In the genomic region with DNA sequence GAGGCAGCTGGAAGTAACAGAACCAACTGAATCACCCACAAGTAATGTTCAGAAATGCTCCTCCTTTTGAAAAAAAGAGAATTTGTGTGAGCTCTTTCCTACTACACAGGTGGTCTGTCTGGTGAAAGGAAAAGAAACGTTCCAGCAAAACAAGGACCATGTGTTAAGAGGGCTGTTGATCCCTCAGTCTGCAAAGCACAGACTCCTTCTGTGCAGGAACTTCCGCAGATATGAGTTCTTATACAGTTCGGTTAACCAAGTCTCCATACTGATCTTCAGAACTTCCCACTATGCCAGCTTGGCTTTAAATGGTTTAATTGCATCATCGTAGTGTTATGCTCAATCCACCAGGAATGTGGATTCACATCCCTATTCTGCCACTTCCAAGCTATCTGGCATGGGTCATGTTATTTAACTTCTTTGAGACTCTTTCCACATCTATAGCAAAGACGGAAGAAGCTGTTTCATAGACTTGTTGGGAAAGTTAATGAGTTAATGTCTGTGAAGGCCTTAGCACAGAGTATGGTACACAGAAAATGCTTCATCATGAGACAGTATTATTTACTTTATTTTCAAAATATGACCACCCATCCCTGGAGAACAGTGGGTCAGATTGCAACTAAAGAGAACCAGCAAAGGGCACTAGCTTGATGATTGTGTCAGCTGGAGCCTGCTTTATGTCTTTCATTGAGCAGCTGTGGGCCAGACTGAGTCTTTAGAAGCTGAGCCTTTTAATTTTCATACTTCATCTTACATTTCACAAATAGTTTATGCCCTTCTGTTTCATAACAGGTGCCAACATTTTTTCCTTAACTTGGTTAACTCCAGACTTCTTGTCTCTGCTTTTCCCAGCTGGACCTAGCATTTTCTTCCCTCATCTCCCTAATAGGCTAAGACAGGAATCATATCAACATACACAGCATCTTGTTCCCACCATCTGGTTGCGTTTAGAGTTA, we compare ENCODE assay signal across 21 cellular contexts.
A peak's percentile ranks its signal among the peaks of the same experiment; 100 is the strongest.
DNase-seq lines count a peak whose midpoint lies in the region; ATAC-seq and TF ChIP-seq lines count a peak whose summit lies in the region.
"Had no signal": no experiment of that assay in that cellular context is flagged by ENCODE, and none has a peak within 500 bp of the region (broad histone marks: within the 10 kb centered on the region; RNA-seq: fewer than 3 reads in every experiment).

No MANE protein-coding gene starts in this region.

- no peaks in the 10 kb centered on the region for H3K9me3 ChIP-seq in left ventricle myocardium inferior (replicated peaks)
- H3K9me3 ChIP-seq in adipocyte (ENCODE audit: control insufficient read depth, low read length): no peaks in the 10 kb centered on the region
- H3K9me3 ChIP-seq in mesenchymal stem cell (ENCODE audit: control insufficient read depth, low read length): no peaks in the 10 kb centered on the region
- H3K9me3 ChIP-seq in tibial artery: no peaks in the 10 kb centered on the region
- H3K9me3 ChIP-seq: BLaER1 treated with 17β-estradiol and CSF1 and Interleukin-3, amounts not matched to agents 10 nM and 100 nM; spleen; transverse colon had no signal

- H3K4me1 Mint-ChIP-seq in activated T-helper 1 cell treated with anti-CD3 and anti-CD28 coated beads, Interleukin-12 subunit alpha, Interleukin-12 subunit beta, Interleukin-2, Interleukin-4 antibody, amounts not matched to agents 30 ng/mL and 10 ng/mL and 1 ng/mL, durations not matched to agents 14 hours and 24 hours and 36 hours (ENCODE audit: low read depth): no peaks in the 10 kb centered on the region

- no peaks in the 10 kb centered on the region for H3K36me3 Mint-ChIP-seq in activated T-helper 1 cell treated with anti-CD3 and anti-CD28 coated beads, Interleukin-12 subunit alpha, Interleukin-12 subunit beta, Interleukin-2, Interleukin-4 antibody, amounts not matched to agents 30 ng/mL and 10 ng/mL and 1 ng/mL, durations not matched to agents 14 hours and 24 hours and 36 hours (ENCODE audit: low read depth)

- no peak overlapping the region for H4K8ac ChIP-seq in mesenchymal stem cell (ENCODE audit: low read length)

- no peak overlapping the region for H2BK15ac ChIP-seq in mesenchymal stem cell (ENCODE audit: low read depth, poor library complexity, severe bottlenecking)

- H3K4me3 ChIP-seq in left ventricle myocardium inferior (no peak overlapping the region), adipocyte (ENCODE audit: low read length) (no peak overlapping the region), mesenchymal stem cell (ENCODE audit: insufficient read depth in 1 of 2, low read depth in 1 of 2, low read length in 2 of 2) (no peak overlapping the region), tibial artery (no peak overlapping the region)
- H3K4me3 ChIP-seq: BLaER1 treated with 17β-estradiol and CSF1 and Interleukin-3, amounts not matched to agents 10 nM and 100 nM; spleen; transverse colon had no signal

- no peak overlapping the region for H3K14ac ChIP-seq in mesenchymal stem cell (ENCODE audit: low read length in 2 of 2)

- peaks cover 6% of the 10 kb centered on the region for H3K79me1 ChIP-seq in mesenchymal stem cell (replicated peaks; ENCODE audit: low read length, poor library complexity, severe bottlenecking)

- H2AFZ ChIP-seq in mesenchymal stem cell (ENCODE audit: low read depth, low read length): no peak overlapping the region

- H3K9me3 Mint-ChIP-seq in activated T-helper 1 cell treated with anti-CD3 and anti-CD28 coated beads, Interleukin-12 subunit alpha, Interleukin-12 subunit beta, Interleukin-2, Interleukin-4 antibody, amounts not matched to agents 30 ng/mL and 10 ng/mL and 1 ng/mL, durations not matched to agents 14 hours and 24 hours and 36 hours: no peaks in the 10 kb centered on the region
- H3K9me3 Mint-ChIP-seq: activated CD8-positive, alpha-beta T cell treated with anti-CD3 and anti-CD28 coated beads for 36 hours; T-helper 1 cell treated with Interleukin-12 subunit alpha and Interleukin-12 subunit beta and Interleukin-4 antibody, amounts not matched to agents 30 μg/mL and 1 μg/mL, for 36 hours had no signal

- no peak overlapping the region for H2BK120ac ChIP-seq in mesenchymal stem cell (ENCODE audit: low read depth, low read length)

- no peak for TF ChIP-seq CTCF in left ventricle myocardium inferior (IDR thresholded peaks at IDR 0.05; ENCODE audit: borderline replicate concordance)
- TF ChIP-seq CTCF in tibial artery (IDR thresholded peaks at IDR 0.05): no peak

- intact Hi-C loops in Right ventricle myocardium inferior (cut with DNase I) (no loop called here), left ventricle myocardium inferior (cut with micrococcal nuclease) (no loop called here), tibial artery (cut with DNase I; ENCODE audit: low total_unique reads) (no loop called here)
- intact Hi-C loops in activated T-helper 1 cell treated with anti-CD3 and anti-CD28 coated beads, Interleukin-12 subunit alpha, Interleukin-12 subunit beta, Interleukin-2, Interleukin-4 antibody, amounts not matched to agents 30 ng/mL and 10 ng/mL and 1 ng/mL, durations not matched to agents 14 hours and 24 hours and 36 hours (cut with micrococcal nuclease): no loop called here

- ATAC-seq in Right ventricle myocardium inferior: peak; percentile 15
- ATAC-seq in HG03378 (IDR thresholded peaks at IDR 0.05; ENCODE audit: unreplicated experiment): no peak
- ATAC-seq: activated CD8-positive, alpha-beta T cell treated with anti-CD3 and anti-CD28 coated beads for 36 hours had no signal

- H3K27ac Mint-ChIP-seq in activated T-helper 1 cell treated with anti-CD3 and anti-CD28 coated beads, Interleukin-12 subunit alpha, Interleukin-12 subunit beta, Interleukin-2, Interleukin-4 antibody, amounts not matched to agents 30 ng/mL and 10 ng/mL and 1 ng/mL, durations not matched to agents 14 hours and 24 hours and 36 hours: no peak overlapping the region
- H3K27ac Mint-ChIP-seq: activated CD8-positive, alpha-beta T cell treated with anti-CD3 and anti-CD28 coated beads for 36 hours; T-helper 1 cell treated with Interleukin-12 subunit alpha and Interleukin-12 subunit beta and Interleukin-4 antibody, amounts not matched to agents 30 μg/mL and 1 μg/mL, for 36 hours had no signal

- H3K4me1 ChIP-seq in left ventricle myocardium inferior (peaks cover 6% of the 10 kb centered on the region), adipocyte (ENCODE audit: control insufficient read depth, insufficient read depth, low read length) (peaks cover 28% of the 10 kb centered on the region), mesenchymal stem cell (ENCODE audit: control insufficient read depth, insufficient read depth, low read depth, low read length) (peaks cover 5% of the 10 kb centered on the region), tibial artery (peaks cover 0 to 37% (median 11%) of the 10 kb centered on the region in 4 donors)
- H3K4me1 ChIP-seq: BLaER1 treated with 17β-estradiol and CSF1 and Interleukin-3, amounts not matched to agents 10 nM and 100 nM; spleen had no signal

- WGBS in mesenchymal stem cell: 96% methylated on average over 5 of the region's 6 CpGs

- no peak overlapping the region for H4K91ac ChIP-seq in mesenchymal stem cell (ENCODE audit: low read length)

- no peak overlapping the region for H2BK5ac ChIP-seq in mesenchymal stem cell (ENCODE audit: low read depth, low read length, poor library complexity, severe bottlenecking)

- H3K36me3 ChIP-seq in left ventricle myocardium inferior (no peaks in the 10 kb centered on the region), adipocyte (ENCODE audit: control insufficient read depth, insufficient read depth, low read length, severe bottlenecking) (no peaks in the 10 kb centered on the region), mesenchymal stem cell (ENCODE audit: control insufficient read depth in 1 of 2, insufficient read depth in 2 of 2, low read depth in 1 of 2, low read length in 2 of 2) (peaks cover 0 to 23% of the 10 kb centered on the region in 2 experiments), tibial artery (peaks cover 0 to 28% (median 5%) of the 10 kb centered on the region in 3 donors)
- H3K36me3 ChIP-seq: BLaER1 treated with 17β-estradiol and CSF1 and Interleukin-3, amounts not matched to agents 10 nM and 100 nM; spleen; transverse colon had no signal

- no peak overlapping the region for H3K4ac ChIP-seq in mesenchymal stem cell (ENCODE audit: low read depth in 1 of 2, low read length in 2 of 2)

- no peak for DNase-seq in Right ventricle myocardium inferior (ENCODE audit: missing footprints)
- DNase-seq in left ventricle myocardium inferior: no peak
- peak; percentile 73 for DNase-seq in adipocyte (ENCODE audit: low read depth)
- DNase-seq in mesenchymal stem cell: no peak
- no peak for DNase-seq in tibial artery
- DNase-seq in NCI-H69 (lab: John Stamatoyannopoulos, UW): no peak
- DNase-seq in activated T-helper 1 cell treated with anti-CD3 and anti-CD28 coated beads, Interleukin-12 subunit alpha, Interleukin-12 subunit beta, Interleukin-2, Interleukin-4 antibody, amounts not matched to agents 30 ng/mL and 10 ng/mL and 1 ng/mL, durations not matched to agents 14 hours and 24 hours and 36 hours (ENCODE audit: low spot score): no peak
- DNase-seq: activated CD8-positive, alpha-beta T cell treated with anti-CD3 and anti-CD28 coated beads for 36 hours; central memory CD4-positive, alpha-beta T cell; effector memory CD4-positive, alpha-beta T cell; Kasumi-1; midbrain; NCI-H1417 treated with DMSO at 0.1 percent for 48 hours; NCI-H345; occipital lobe; spleen; transverse colon had no signal

- H2AK5ac ChIP-seq in mesenchymal stem cell (ENCODE audit: low read length, severe bottlenecking): no peak overlapping the region

- no peak overlapping the region for H3K27ac ChIP-seq in left ventricle myocardium inferior (replicated peaks)
- H3K27ac ChIP-seq in mesenchymal stem cell (ENCODE audit: low read length, poor library complexity, severe bottlenecking): peak overlapping the region; percentile 25
- peak overlapping the region; percentile 29 to 45 for H3K27ac ChIP-seq in tibial artery
- H3K27ac ChIP-seq: 22Rv1; BLaER1 treated with 17β-estradiol and CSF1 and Interleukin-3, amounts not matched to agents 10 nM and 100 nM; spleen had no signal

- no peak overlapping the region for H3K9ac ChIP-seq in adipocyte (ENCODE audit: low read length)
- H3K9ac ChIP-seq in mesenchymal stem cell (ENCODE audit: low read length): no peak overlapping the region
- H3K9ac ChIP-seq: BLaER1 treated with 17β-estradiol and CSF1 and Interleukin-3, amounts not matched to agents 10 nM and 100 nM had no signal

- no peak overlapping the region for H3K4me3 Mint-ChIP-seq in activated T-helper 1 cell treated with anti-CD3 and anti-CD28 coated beads, Interleukin-12 subunit alpha, Interleukin-12 subunit beta, Interleukin-2, Interleukin-4 antibody, amounts not matched to agents 30 ng/mL and 10 ng/mL and 1 ng/mL, durations not matched to agents 14 hours and 24 hours and 36 hours
- H3K4me3 Mint-ChIP-seq: activated CD8-positive, alpha-beta T cell treated with anti-CD3 and anti-CD28 coated beads for 36 hours; T-helper 1 cell treated with Interleukin-12 subunit alpha and Interleukin-12 subunit beta and Interleukin-4 antibody, amounts not matched to agents 30 μg/mL and 1 μg/mL, for 36 hours had no signal

- no peak overlapping the region for H3K23ac ChIP-seq in mesenchymal stem cell (ENCODE audit: low read length in 2 of 2)

- no peak overlapping the region for H2BK12ac ChIP-seq in mesenchymal stem cell (ENCODE audit: low read length in 2 of 2)

- peaks cover 4% of the 10 kb centered on the region for H3K27me3 Mint-ChIP-seq in activated T-helper 1 cell treated with anti-CD3 and anti-CD28 coated beads, Interleukin-12 subunit alpha, Interleukin-12 subunit beta, Interleukin-2, Interleukin-4 antibody, amounts not matched to agents 30 ng/mL and 10 ng/mL and 1 ng/mL, durations not matched to agents 14 hours and 24 hours and 36 hours (ENCODE audit: insufficient read depth)
- H3K27me3 Mint-ChIP-seq: activated CD8-positive, alpha-beta T cell treated with anti-CD3 and anti-CD28 coated beads for 36 hours had no signal

- no peak overlapping the region for H3K4me2 ChIP-seq in mesenchymal stem cell (ENCODE audit: low read length, poor library complexity, severe bottlenecking)
- H3K4me2 ChIP-seq: BLaER1 treated with 17β-estradiol and CSF1 and Interleukin-3, amounts not matched to agents 10 nM and 100 nM had no signal

- H3K18ac ChIP-seq in mesenchymal stem cell (ENCODE audit: low read depth in 1 of 2, low read length in 2 of 2): no peak overlapping the region

- H3K27me3 ChIP-seq in left ventricle myocardium inferior (ENCODE audit: low read depth) (no peaks in the 10 kb centered on the region), adipocyte (replicated peaks; ENCODE audit: control insufficient read depth, insufficient read depth, low read length) (no peaks in the 10 kb centered on the region), mesenchymal stem cell (ENCODE audit: control insufficient read depth in 1 of 2, insufficient read depth in 1 of 2, low read length in 2 of 2) (no peaks in the 10 kb centered on the region), tibial artery (no peaks in the 10 kb centered on the region)
- H3K27me3 ChIP-seq: BLaER1 treated with 17β-estradiol and CSF1 and Interleukin-3, amounts not matched to agents 10 nM and 100 nM; spleen; transverse colon had no signal
